29 cellular contexts compared by ENCODE assay signal in genomic region chr17:73170921-73171320, GRCh38. TPM values are rescaled to one million over a fixed set of nuclear protein-coding genes. Genes with fewer than 3 reads are reported as not detected.
"Had no signal": no experiment of that assay in that cellular context is flagged by ENCODE, and none has a peak within 500 bp of the region (broad histone marks: within the 10 kb centered on the region; RNA-seq: fewer than 3 reads in every experiment).

No MANE protein-coding gene starts in this region.

- H3K9me3 ChIP-seq: ovary, psoas muscle, right lobe of liver, sigmoid colon, suprapubic skin, testis, tibial artery, transverse colon, upper lobe of right lung, uterus had no signal

- H3K27me3 ChIP-seq: ovary, right lobe of liver, testis had no signal

- H2AFZ ChIP-seq: neural progenitor cell, parathyroid adenoma had no signal

- H3K27ac ChIP-seq: neural progenitor cell, ovary, parathyroid adenoma, psoas muscle, right lobe of liver, sigmoid colon, suprapubic skin, testis, tibial artery, transverse colon, upper lobe of right lung, uterus had no signal

- H3K36me3 Mint-ChIP-seq: natural killer cell; stimulated activated effector memory CD8-positive, alpha-beta T cell treated with anti-CD3 and anti-CD28 coated beads, Interleukin-12 subunit alpha, Interleukin-12 subunit beta, amount 100 ng/mL, for 72 hours had no signal

- H3K4me2 ChIP-seq: neural progenitor cell had no signal

- H3K4me1 ChIP-seq: parathyroid adenoma, psoas muscle, testis, upper lobe of right lung, uterus had no signal

- H3K79me2 ChIP-seq: parathyroid adenoma had no signal

- H3K27ac Mint-ChIP-seq: natural killer cell; neural progenitor cell; progenitor cell of endocrine pancreas; stimulated activated effector memory CD8-positive, alpha-beta T cell treated with anti-CD3 and anti-CD28 coated beads, Interleukin-12 subunit alpha, Interleukin-12 subunit beta, amount 100 ng/mL, for 72 hours; stimulated activated naive B cell treated with anti-CD40 and anti-IgM and Interleukin-4, amounts not matched to agents 10 μg/mL and 1 μg/mL and 100 μg/mL, for 72 hours; stimulated activated naive CD8-positive, alpha-beta T cell treated with anti-CD3 and anti-CD28 coated beads, Interleukin-15, amount 100 ng/mL, for 72 hours; type B pancreatic cell had no signal

- ATAC-seq: natural killer cell; psoas muscle; right cardiac atrium; right lobe of liver; stimulated activated effector memory CD8-positive, alpha-beta T cell treated with anti-CD3 and anti-CD28 coated beads, Interleukin-12 subunit alpha, Interleukin-12 subunit beta, amount 100 ng/mL, for 72 hours; stimulated activated naive B cell treated with anti-CD40 and anti-IgM and Interleukin-4, amounts not matched to agents 10 μg/mL and 1 μg/mL and 100 μg/mL, for 72 hours; stimulated activated naive CD8-positive, alpha-beta T cell treated with anti-CD3 and anti-CD28 coated beads, Interleukin-15, amount 100 ng/mL, for 72 hours; stimulated activated naive CD8-positive, alpha-beta T cell treated with anti-CD3 and anti-CD28 coated beads, Interleukin-15, Interleukin-2, amounts not matched to agents 100 U/mL and 50 U/mL, for 24 hours; upper lobe of right lung had no signal

- H3K9me3 Mint-ChIP-seq: natural killer cell; nephron; stimulated activated effector memory CD8-positive, alpha-beta T cell treated with anti-CD3 and anti-CD28 coated beads, Interleukin-12 subunit alpha, Interleukin-12 subunit beta, amount 100 ng/mL, for 72 hours; stimulated activated naive B cell treated with anti-CD40 and anti-IgM and Interleukin-4, amounts not matched to agents 10 μg/mL and 1 μg/mL and 100 μg/mL, for 72 hours; stimulated activated naive CD8-positive, alpha-beta T cell treated with anti-CD3 and anti-CD28 coated beads, Interleukin-15, amount 100 ng/mL, for 72 hours; type B pancreatic cell had no signal

- DNase-seq: natural killer cell; occipital lobe; ovary; posterior cingulate gyrus; psoas muscle; right cardiac atrium; right lobe of liver; sigmoid colon; small intestine; stimulated activated CD4-positive, alpha-beta T cell treated with anti-CD3 and anti-CD28 coated beads, Interleukin-15, amount 100 ng/mL, for 24 hours; stimulated activated CD4-positive, alpha-beta T cell treated with anti-CD3 and anti-CD28 coated beads, Interleukin-2, amount 100 ng/mL, for 24 hours; stimulated activated CD4-positive, alpha-beta T cell treated with anti-CD3 and anti-CD28 coated beads, Interleukin-2, amount 100 ng/mL, for 48 hours; stimulated activated CD4-positive, alpha-beta T cell treated with anti-CD3 and anti-CD28 coated beads, Interleukin-4, amount 100 ng/mL, for 24 hours; stimulated activated naive B cell treated with anti-CD40 and anti-IgM and Interleukin-4, amounts not matched to agents 10 μg/mL and 1 μg/mL and 100 μg/mL, for 72 hours; stimulated activated naive CD8-positive, alpha-beta T cell treated with anti-CD3 and anti-CD28 coated beads, Interleukin-15, amount 100 ng/mL, for 72 hours; stimulated activated naive CD8-positive, alpha-beta T cell treated with anti-CD3 and anti-CD28 coated beads, Interleukin-15, Interleukin-2, amounts not matched to agents 100 U/mL and 50 U/mL, for 24 hours; substantia nigra; testis; transverse colon; upper lobe of right lung; uterus had no signal

- H3K4me3 ChIP-seq: neural progenitor cell, ovary, psoas muscle, right lobe of liver, sigmoid colon, suprapubic skin, testis, tibial artery, transverse colon, upper lobe of right lung, uterus had no signal

- H3K36me3 ChIP-seq: neural progenitor cell, ovary, right lobe of liver, sigmoid colon, suprapubic skin, tibial artery, transverse colon, upper lobe of right lung, uterus had no signal

- H3K4me3 Mint-ChIP-seq: natural killer cell; nephron; neural progenitor cell; stimulated activated effector memory CD8-positive, alpha-beta T cell treated with anti-CD3 and anti-CD28 coated beads, Interleukin-12 subunit alpha, Interleukin-12 subunit beta, amount 100 ng/mL, for 72 hours; stimulated activated naive B cell treated with anti-CD40 and anti-IgM and Interleukin-4, amounts not matched to agents 10 μg/mL and 1 μg/mL and 100 μg/mL, for 72 hours; stimulated activated naive CD8-positive, alpha-beta T cell treated with anti-CD3 and anti-CD28 coated beads, Interleukin-15, amount 100 ng/mL, for 72 hours; type B pancreatic cell had no signal

RNA-seq across cellular contexts. Expression of gene SSTR2, which starts 6.1 kb away (rescaled TPM):
- total RNA-seq: natural killer cell had no signal
